8 cellular contexts compared by ENCODE assay signal in the genomic region with DNA sequence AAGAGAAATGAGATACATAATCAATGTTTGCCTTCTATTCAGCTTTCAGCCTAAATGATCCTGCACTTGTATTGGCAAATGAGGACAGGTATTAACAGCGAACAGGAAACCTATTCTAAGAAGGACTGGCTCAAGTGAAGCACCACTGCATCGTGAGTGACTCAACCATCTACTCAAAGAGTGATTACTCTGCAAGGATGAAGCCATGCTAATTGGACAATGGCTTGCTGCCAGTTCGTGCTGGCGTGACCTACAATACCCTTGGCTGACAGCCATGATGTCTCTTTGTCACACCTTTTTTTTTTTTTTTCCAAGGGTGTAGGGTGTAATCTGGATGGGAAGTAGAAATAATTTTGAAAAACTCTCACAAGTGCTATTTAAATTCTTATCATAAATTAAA.
DNase-seq lines count a peak whose midpoint lies in the region; ATAC-seq lines count a peak whose summit lies in the region.

No MANE protein-coding gene starts in this region.

- H3K4me3 Mint-ChIP-seq in stimulated activated naive B cell treated with anti-CD40 and anti-IgM and Interleukin-4, amounts not matched to agents 10 μg/mL and 1 μg/mL and 100 μg/mL, for 72 hours, result no peak overlapping the region

- peak; percentile 41 to 48 for DNase-seq in activated CD4-positive, alpha-beta T cell treated with anti-CD3 and anti-CD28 coated beads, Interleukin-2, amount 50 U/mL, for 48 hours
- DNase-seq in activated CD4-positive, alpha-beta T cell treated with anti-CD3 and anti-CD28 coated beads for 4 hours, result no peak
- DNase-seq in NCI-H69 (lab: John Stamatoyannopoulos, UW) (peak; percentile 93), cerebellum (ENCODE audit: low spot score) (peak; percentile 50), COLO829 (ENCODE audit: low spot score) (no peak)
- no peak for DNase-seq in stimulated activated naive B cell treated with anti-CD40 and anti-IgM and Interleukin-4, amounts not matched to agents 10 μg/mL and 1 μg/mL and 100 μg/mL, for 72 hours

- H3K36me3 Mint-ChIP-seq in stimulated activated naive B cell treated with anti-CD40 and anti-IgM and Interleukin-4, amounts not matched to agents 10 μg/mL and 1 μg/mL and 100 μg/mL, for 72 hours, result peaks cover 37 to 39% of the 10 kb centered on the region in 2 donors

- H3K27ac Mint-ChIP-seq in stimulated activated naive B cell treated with anti-CD40 and anti-IgM and Interleukin-4, amounts not matched to agents 10 μg/mL and 1 μg/mL and 100 μg/mL, for 72 hours, result peak overlapping the region; percentile 5

- ATAC-seq in stimulated activated naive B cell treated with anti-CD40 and anti-IgM and Interleukin-4, amounts not matched to agents 10 μg/mL and 1 μg/mL and 100 μg/mL, for 72 hours (replicated peaks), result peak in 1 of 2 donors; percentile 44
- ATAC-seq in HG03108 (IDR thresholded peaks at IDR 0.05; ENCODE audit: unreplicated experiment) (no peak), GM18867 (IDR thresholded peaks at IDR 0.05; ENCODE audit: unreplicated experiment) (no peak)

- H3K27me3 Mint-ChIP-seq in stimulated activated naive B cell treated with anti-CD40 and anti-IgM and Interleukin-4, amounts not matched to agents 10 μg/mL and 1 μg/mL and 100 μg/mL, for 72 hours, result no peaks in the 10 kb centered on the region

- H3K4me1 Mint-ChIP-seq in stimulated activated naive B cell treated with anti-CD40 and anti-IgM and Interleukin-4, amounts not matched to agents 10 μg/mL and 1 μg/mL and 100 μg/mL, for 72 hours, result peaks cover 33 to 44% of the 10 kb centered on the region in 2 donors

- no peaks in the 10 kb centered on the region for H3K9me3 Mint-ChIP-seq in stimulated activated naive B cell treated with anti-CD40 and anti-IgM and Interleukin-4, amounts not matched to agents 10 μg/mL and 1 μg/mL and 100 μg/mL, for 72 hours

Comparison
In these comparisons a context has a peak if more than half of its experiments do, and no peak if none do; other contexts are left out.
1. DNase-seq: peak in activated CD4-positive, alpha-beta T cell treated with anti-CD3 and anti-CD28 coated beads, Interleukin-2, amount 50 U/mL, for 48 hours (2 of 2), NCI-H69 (single experiment) and cerebellum (single experiment); none in activated CD4-positive, alpha-beta T cell treated with anti-CD3 and anti-CD28 coated beads for 4 hours (0 of 2), stimulated activated naive B cell treated with anti-CD40 and anti-IgM and Interleukin-4, amounts not matched to agents 10 μg/mL and 1 μg/mL and 100 μg/mL, for 72 hours (single experiment) and COLO829 (single experiment).